21 cellular contexts compared by ENCODE assay signal in the genomic region with DNA sequence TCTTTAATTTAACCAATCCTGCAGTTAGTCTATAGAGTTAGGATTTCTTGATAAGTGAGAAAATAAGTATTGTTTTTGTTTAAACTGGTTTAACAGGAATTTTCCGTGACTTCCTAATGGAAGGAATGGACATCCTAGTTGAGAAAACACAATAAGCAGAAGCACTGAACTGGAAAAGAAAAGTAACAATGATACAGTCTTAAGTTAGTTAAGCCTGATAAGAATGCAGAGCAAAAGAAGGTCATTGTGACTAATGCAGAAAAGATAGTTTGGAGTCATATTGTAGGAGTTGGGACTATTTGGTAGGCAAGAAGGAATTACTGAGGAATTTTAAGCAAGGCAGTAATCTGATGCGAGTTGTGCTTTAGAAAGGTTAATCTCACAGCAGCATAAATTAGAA. TPM values are rescaled to one million over a fixed set of nuclear protein-coding genes. Genes with fewer than 3 reads are reported as not detected.
DNase-seq lines count a peak whose midpoint lies in the region; ATAC-seq lines count a peak whose summit lies in the region.
"Had no signal": no experiment of that assay in that cellular context is flagged by ENCODE, and none has a peak within 500 bp of the region (broad histone marks: within the 10 kb centered on the region; RNA-seq: fewer than 3 reads in every experiment).

No MANE protein-coding gene starts in this region.

- H3K36me3 Mint-ChIP-seq in T-cell: peaks cover 59% of the 10 kb centered on the region

- ATAC-seq in T-cell (replicated peaks in 1 of 4): no peak
- ATAC-seq: effector memory CD8-positive, alpha-beta T cell; gastroesophageal sphincter had no signal

- CTCF ChIA-PET in T-cell (lab: Charles Lee): no interaction called here

- H3K4me3 Mint-ChIP-seq in T-cell: no peak overlapping the region
- H3K4me3 Mint-ChIP-seq: activated T-helper 1 cell treated with anti-CD3 and anti-CD28 coated beads, Interleukin-12 subunit alpha, Interleukin-12 subunit beta, Interleukin-2, Interleukin-4 antibody, amounts not matched to agents 30 ng/mL and 10 ng/mL and 1 ng/mL, durations not matched to agents 14 hours and 24 hours and 36 hours; effector memory CD8-positive, alpha-beta T cell had no signal

- no peaks in the 10 kb centered on the region for H3K9me3 Mint-ChIP-seq in T-cell
- H3K9me3 Mint-ChIP-seq: activated T-helper 1 cell treated with anti-CD3 and anti-CD28 coated beads, Interleukin-12 subunit alpha, Interleukin-12 subunit beta, Interleukin-2, Interleukin-4 antibody, amounts not matched to agents 30 ng/mL and 10 ng/mL and 1 ng/mL, durations not matched to agents 14 hours and 24 hours and 36 hours; effector memory CD8-positive, alpha-beta T cell had no signal

- no peak overlapping the region for H3K27ac Mint-ChIP-seq in T-cell
- H3K27ac Mint-ChIP-seq: activated T-helper 1 cell treated with anti-CD3 and anti-CD28 coated beads, Interleukin-12 subunit alpha, Interleukin-12 subunit beta, Interleukin-2, Interleukin-4 antibody, amounts not matched to agents 30 ng/mL and 10 ng/mL and 1 ng/mL, durations not matched to agents 14 hours and 24 hours and 36 hours; effector memory CD8-positive, alpha-beta T cell had no signal

- POLR2A ChIA-PET in T-cell (lab: Charles Lee): no interaction called here

- no peaks in the 10 kb centered on the region for H3K27me3 Mint-ChIP-seq in T-cell
- H3K27me3 Mint-ChIP-seq: effector memory CD8-positive, alpha-beta T cell had no signal

- H3K4me1 Mint-ChIP-seq in T-cell: peaks cover 11 to 15% (median 14%) of the 10 kb centered on the region in 3 donors

- DNase-seq in HCEC 1CT: peak; percentile 17
- peak; percentile 22 for DNase-seq in hepatic stellate cell (ENCODE audit: low spot score)
- no peak for DNase-seq in AG20443 (ENCODE audit: low spot score)
- DNase-seq in T-cell: no peak
- DNase-seq in stimulated activated naive CD4-positive, alpha-beta T cell (lab: John Stamatoyannopoulos, UW): no peak
- DNase-seq in stimulated activated CD8-positive, alpha-beta memory T cell treated with anti-CD3 and anti-CD28 coated beads, Interleukin-4, amount 100 ng/mL, for 48 hours: no peak
- DNase-seq: activated CD4-positive, CD25-positive, alpha-beta regulatory T cell; activated CD8-positive, alpha-beta memory T cell treated with anti-CD3 and anti-CD28 coated beads for 24 hours; Calu3; effector memory CD8-positive, alpha-beta T cell; Kasumi-1; left ventricle myocardium inferior; NCI-H2107; NCI-H526; ovary; stimulated activated CD4-positive, alpha-beta T cell treated with anti-CD3 and anti-CD28 coated beads, Interleukin-2, amount 100 ng/mL, for 24 hours; T-helper 2 cell had no signal

- peak overlapping the region; percentile 29 for H3K27ac ChIP-seq in angular gyrus (ENCODE audit: low read depth, low read length)
- H3K27ac ChIP-seq in temporal lobe (ENCODE audit: low read depth, low read length): peak overlapping the region; percentile 48
- H3K27ac ChIP-seq: gastroesophageal sphincter, left ventricle myocardium inferior, ovary had no signal

RNA-seq across cellular contexts. Expression of a gene that starts 11.7 kb away (rescaled TPM):
- total RNA-seq in temporal lobe: 64.7 TPM
- total RNA-seq in T-cell: 10 to 100 TPM; 15.1 to 17.3 (median 15.3) TPM

RNA-seq across cellular contexts. Expression of a gene that starts 39.2 kb away (rescaled TPM):
- 4.9 TPM for total RNA-seq in temporal lobe
- under 1 TPM in 3 of 5 donors, not detected in 2; 0.33 to 0.61 (median 0.38) TPM for total RNA-seq in T-cell
- total RNA-seq: activated T-helper 1 cell treated with anti-CD3 and anti-CD28 coated beads, Interleukin-12 subunit alpha, Interleukin-12 subunit beta, Interleukin-2, Interleukin-4 antibody, amounts not matched to agents 30 ng/mL and 10 ng/mL and 1 ng/mL, durations not matched to agents 14 hours and 24 hours and 36 hours; Calu3 had no signal

Comparison
In these comparisons a context has a peak if more than half of its experiments do, and no peak if none do; other contexts are left out.
1. DNase-seq: peak in HCEC 1CT (single experiment) and hepatic stellate cell (single experiment); none in AG20443 (single experiment), T-cell (0 of 34), stimulated activated naive CD4-positive, alpha-beta T cell (0 of 6) and stimulated activated CD8-positive, alpha-beta memory T cell treated with anti-CD3 and anti-CD28 coated beads, Interleukin-4, amount 100 ng/mL, for 48 hours (single experiment).